1 cellular context compared by ENCODE assay signal in genomic region chr15:65533057-65533752, GRCh38.
TF ChIP-seq lines count a peak whose summit lies in the region.

No MANE protein-coding gene starts in this region.

TF ChIP-seq in GM12878, 131 proteins besides CTCF, POLR2A, EP300 and RAD21:
- TF ChIP-seq ZNF217 (IDR thresholded peaks at IDR 0.05) (no peak), RUNX3 (IDR thresholded peaks at IDR 0.05; ENCODE audit: low read length) (no peak), CREB1 (IDR thresholded peaks at IDR 0.05; ENCODE audit: low read depth) (no peak), SRF (IDR thresholded peaks at IDR 0.05; ENCODE audit: low read depth in 2 of 2, low read length in 2 of 2) (no peak), ETV6 (conservative IDR thresholded peaks at IDR 0.05 in 1 of 2, IDR thresholded peaks at IDR 0.05 in 1 of 2; ENCODE audit: borderline replicate concordance in 1 of 2, low read depth in 1 of 2) (no peak), SMAD1 (IDR thresholded peaks at IDR 0.05; ENCODE audit: low read depth, partially characterized antibody) (no peak), CREM (IDR thresholded peaks at IDR 0.05; ENCODE audit: low read depth) (no peak)
TF ChIP-seq in GM12878: peak in this region for 0.
